In genomic region chr7:155297517-155298287, GRCh38 we compare ENCODE assay signal across 8 cellular contexts. TPM values are rescaled to one million over a fixed set of nuclear protein-coding genes. Genes with fewer than 3 reads are reported as not detected.
DNase-seq lines count a peak whose midpoint lies in the region; ATAC-seq and TF ChIP-seq lines count a peak whose summit lies in the region.

Gene INSIG1 (plus strand): TSS chr7:155297878. CDS start chr7:155298286, 408 bp downstream.

- CTCF ChIA-PET in activated CD4-positive, alpha-beta memory T cell treated with anti-CD3 and anti-CD28 coated beads for 36 hours (lab: Charles Lee), result interaction anchor here (0.6 to 4.4 kb wide), 7 partner anchors 42 to 384 kb away, joined by 3 to 28 read pairs (median 5); no protein-coding TSS in a partner anchor

- peaks cover 17 to 20% of the 10 kb centered on the region in 2 donors for H3K36me3 Mint-ChIP-seq in CD14-positive monocyte
- H3K36me3 Mint-ChIP-seq in activated CD4-positive, alpha-beta memory T cell treated with anti-CD3 and anti-CD28 coated beads for 36 hours, result peaks cover 34% of the 10 kb centered on the region

- H3K4me1 Mint-ChIP-seq in CD14-positive monocyte, result peaks cover 54% of the 10 kb centered on the region
- peaks cover 31% of the 10 kb centered on the region for H3K4me1 Mint-ChIP-seq in activated CD4-positive, alpha-beta memory T cell treated with anti-CD3 and anti-CD28 coated beads for 36 hours (ENCODE audit: low read depth)

- H3K27me3 ChIP-seq in dorsolateral prefrontal cortex, result no peaks in the 10 kb centered on the region
- no peaks in the 10 kb centered on the region for H3K27me3 ChIP-seq in lung (ENCODE audit: control insufficient read depth, insufficient read depth)

- H3K36me3 ChIP-seq in lung (ENCODE audit: control insufficient read depth in 2 of 2, insufficient read depth in 2 of 2, low read length in 2 of 2), result peaks cover 0 to 2% of the 10 kb centered on the region in 2 donors

- WGBS in lung, 2 donors, result 0 to 1% methylated on average over 78 to 111 of the region's 111 CpGs

- H3K4me1 ChIP-seq in lung (ENCODE audit: control insufficient read depth in 2 of 2, insufficient read depth in 2 of 2, low read length in 2 of 2), result peaks cover 5 to 14% of the 10 kb centered on the region in 2 donors

- ATAC-seq in GM19372 (IDR thresholded peaks at IDR 0.05; ENCODE audit: low read depth, unreplicated experiment) (peak; percentile 56), HG03521 (IDR thresholded peaks at IDR 0.05; ENCODE audit: unreplicated experiment) (peak; percentile 57), lung (ENCODE audit: insufficient read depth, low FRiP score) (peak; percentile 89)

- H3K9me3 Mint-ChIP-seq in CD14-positive monocyte, result peaks cover 0 to 2% (median 0%) of the 10 kb centered on the region in 7 donors
- H3K9me3 Mint-ChIP-seq in activated CD4-positive, alpha-beta memory T cell treated with anti-CD3 and anti-CD28 coated beads for 36 hours, result no peaks in the 10 kb centered on the region

- H3K9me3 ChIP-seq in lung (ENCODE audit: control insufficient read depth in 2 of 2, insufficient read depth in 1 of 2, low read length in 1 of 2), result peaks cover 0 to 4% of the 10 kb centered on the region in 2 donors

- H3K27me3 Mint-ChIP-seq in CD14-positive monocyte (ENCODE audit: low read depth in 3 of 3), result peaks cover 0 to 5% (median 4%) of the 10 kb centered on the region in 3 donors
- H3K27me3 Mint-ChIP-seq in activated CD4-positive, alpha-beta memory T cell treated with anti-CD3 and anti-CD28 coated beads for 36 hours, result no peaks in the 10 kb centered on the region

- POLR2A ChIA-PET in activated CD4-positive, alpha-beta memory T cell treated with anti-CD3 and anti-CD28 coated beads for 36 hours (lab: Charles Lee), result interaction anchor here (0.8 to 4.4 kb wide), 14 partner anchors 9 to 294 kb away, joined by 3 to 111 read pairs (median 5); partner anchors contain the start of gene PAXIP1

- H3K4me3 Mint-ChIP-seq in CD14-positive monocyte, result peak within 1 kb of the TSS; percentile 90 to 93
- peak within 1 kb of the TSS; percentile 93 for H3K4me3 Mint-ChIP-seq in activated CD4-positive, alpha-beta memory T cell treated with anti-CD3 and anti-CD28 coated beads for 36 hours

- DNase-seq in CD14-positive monocyte (ENCODE audit: low spot score), result peak; percentile 89
- peak; percentile 94 for DNase-seq in NCI-H748 (lab: John Stamatoyannopoulos, UW; ENCODE audit: unreplicated experiment)
- DNase-seq in activated CD4-positive, alpha-beta memory T cell treated with anti-CD3 and anti-CD28 coated beads for 36 hours, result peak; percentile 93
- DNase-seq in dorsolateral prefrontal cortex, result peak; percentile 82 to 98 (median 94)
- peak; percentile 90 for DNase-seq in lung (ENCODE audit: low spot score)
- peak; percentile 81 to 89 (median 85) for DNase-seq in stimulated activated CD4-positive, alpha-beta T cell treated with anti-CD3 and anti-CD28 coated beads, TNF-alpha, amount 100 ng/mL, for 4 hours (ENCODE audit: low read depth in 3 of 3)

- H3K27ac Mint-ChIP-seq in CD14-positive monocyte, result peak within 1 kb of the TSS; percentile 95 to 98 (median 97)
- H3K27ac Mint-ChIP-seq in activated CD4-positive, alpha-beta memory T cell treated with anti-CD3 and anti-CD28 coated beads for 36 hours, result peak within 1 kb of the TSS; percentile 96

- H3K27ac ChIP-seq in dorsolateral prefrontal cortex, result peak within 1 kb of the TSS; percentile 92 to 100 (median 99)
- H3K27ac ChIP-seq in lung (ENCODE audit: low read depth in 1 of 2, low read length in 1 of 2), result peak within 1 kb of the TSS; percentile 96 to 97

- intact Hi-C loops in CD14-positive monocyte (cut with micrococcal nuclease), result loop anchor here (1.0 to 5.0 kb wide), 6 partner anchors 15 to 370 kb away; partner anchors contain the start of gene PAXIP1 (in 1 of the 2)
- intact Hi-C loops in activated CD4-positive, alpha-beta memory T cell treated with anti-CD3 and anti-CD28 coated beads for 36 hours (cut with micrococcal nuclease), result loop anchor here (1.0 to 10.0 kb wide), 7 partner anchors 14 to 1595 kb away; partner anchors contain the start of genes LMBR1 and RBM33
- intact Hi-C loops in dorsolateral prefrontal cortex (cut with DNase I), result loop anchor here (2.0 to 10.0 kb wide), 8 partner anchors 45 to 385 kb away; partner anchors contain the start of genes PAXIP1 (in 2 of the 2), EN2 (in 1 of the 2) and RBM33 (in 1 of the 2)

- no peak for TF ChIP-seq CTCF in CD14-positive monocyte (IDR thresholded peaks at IDR 0.05)
- peak in 6 of 56 donors; percentile 3 to 38 (median 7) for TF ChIP-seq CTCF in dorsolateral prefrontal cortex (IDR thresholded peaks at IDR 0.05 in 54 of 56, conservative IDR thresholded peaks at IDR 0.05 in 2 of 56; ENCODE audit: low read depth in 1 of 56, partially characterized antibody in 56 of 56)
- no peak for TF ChIP-seq CTCF in lung (IDR thresholded peaks at IDR 0.05; ENCODE audit: control extremely low read depth, extremely low read depth)

- H3K4me3 ChIP-seq in dorsolateral prefrontal cortex, result peak within 1 kb of the TSS; percentile 78 to 100 (median 93)
- peak within 1 kb of the TSS; percentile 78 for H3K4me3 ChIP-seq in lung

RNA-seq across cellular contexts. Expression of gene INSIG1, which starts in this region (rescaled TPM):
- polyA plus RNA-seq in CD14-positive monocyte (10 to 100 TPM; 37.1 to 39.6 TPM), lung (100 to 1,000 TPM in 1 of 2 donors, 10 to 100 TPM in 1; 54.2 to 115 TPM)
- 10 to 100 TPM; 94.9 to 96.9 TPM for total RNA-seq in activated CD4-positive, alpha-beta memory T cell treated with anti-CD3 and anti-CD28 coated beads for 36 hours
- total RNA-seq in dorsolateral prefrontal cortex (100 to 1,000 TPM in 2 of 120 experiments, 10 to 100 TPM in 118; 24.8 to 174 (median 47.9) TPM), lung (100 to 1,000 TPM; 124 to 264 TPM)

Comparison
In these comparisons a context has a peak if more than half of its experiments do, and no peak if none do; other contexts are left out.
1. Peak in every context shown above with its lines: DNase-seq, ATAC-seq, H3K4me3 ChIP-seq and H3K27ac ChIP-seq.